1 cellular context compared by ENCODE assay signal in the genomic region with DNA sequence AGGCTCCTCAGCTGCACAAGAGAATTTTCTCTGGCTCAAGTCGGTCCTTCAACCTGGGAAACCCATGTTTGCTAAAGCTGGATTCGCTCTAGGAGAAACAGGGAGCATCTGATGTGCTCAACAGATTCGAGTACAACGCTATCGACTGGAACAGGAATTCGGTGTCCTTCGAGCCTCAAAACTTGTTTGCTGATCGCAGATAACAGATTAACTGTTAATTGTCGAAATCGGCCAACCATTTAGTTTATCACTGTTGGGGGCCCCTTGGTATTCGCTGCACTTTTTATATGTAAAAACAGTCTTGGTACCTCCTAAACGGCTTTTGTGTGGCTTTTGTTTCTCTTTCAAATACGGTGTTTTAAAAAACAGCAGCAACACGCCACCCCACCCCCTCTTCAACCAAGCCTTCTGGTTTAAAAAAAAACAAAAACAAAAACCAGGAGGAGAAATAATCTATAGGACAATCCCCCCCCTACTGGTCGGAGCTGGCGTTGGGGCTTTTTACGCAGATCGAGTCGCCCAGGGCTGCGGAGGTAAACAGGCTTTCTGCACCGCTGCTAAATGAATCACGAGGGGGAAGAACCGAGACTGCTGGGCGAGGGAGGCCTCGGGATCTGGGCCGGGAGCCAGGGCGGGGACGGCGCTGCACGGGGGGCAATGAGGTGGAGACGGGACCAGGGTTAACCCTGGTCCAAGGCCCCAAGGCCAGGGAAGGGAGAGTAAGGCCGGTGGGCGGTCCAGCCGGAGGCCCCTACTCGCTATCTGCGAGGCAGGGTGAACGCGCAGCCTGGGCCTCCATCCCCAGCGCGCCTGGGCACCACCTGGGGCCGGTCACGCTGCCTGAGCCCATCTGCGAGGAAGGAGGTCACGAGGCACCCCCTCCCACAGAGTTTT.
TF ChIP-seq lines count a peak whose summit lies in the region.

No MANE protein-coding gene starts in this region.

TF ChIP-seq in HepG2, 621 proteins besides CTCF, POLR2A, EP300 and RAD21 (continued from another document):
- no peak for TF ChIP-seq ETV5 (CRISPR knock-in tag; IDR thresholded peaks at IDR 0.05; ENCODE audit: borderline replicate concordance)
- TF ChIP-seq RARA (CRISPR knock-in tag; IDR thresholded peaks at IDR 0.05): no peak
- no peak for TF ChIP-seq ZNF781 (CRISPR knock-in tag; IDR thresholded peaks at IDR 0.05; ENCODE audit: borderline replicate concordance, not compliant biosample characterization)
- no peak for TF ChIP-seq THYN1 (CRISPR knock-in tag; IDR thresholded peaks at IDR 0.05; ENCODE audit: borderline replicate concordance, low read depth)
- TF ChIP-seq ZBTB2 (CRISPR knock-in tag; IDR thresholded peaks at IDR 0.05; ENCODE audit: low read depth): no peak
- TF ChIP-seq, protein P1, sequence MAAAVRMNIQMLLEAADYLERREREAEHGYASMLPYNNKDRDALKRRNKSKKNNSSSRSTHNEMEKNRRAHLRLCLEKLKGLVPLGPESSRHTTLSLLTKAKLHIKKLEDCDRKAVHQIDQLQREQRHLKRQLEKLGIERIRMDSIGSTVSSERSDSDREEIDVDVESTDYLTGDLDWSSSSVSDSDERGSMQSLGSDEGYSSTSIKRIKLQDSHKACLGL (CRISPR knock-in tag; IDR thresholded peaks at IDR 0.05): no peak
- TF ChIP-seq XRCC5 (optimal IDR thresholded peaks at IDR 0.05; ENCODE audit: low read length): no peak
- no peak for TF ChIP-seq ZNF235 (CRISPR knock-in tag; IDR thresholded peaks at IDR 0.05; ENCODE audit: borderline replicate concordance)
- no peak for TF ChIP-seq SRSF9 (IDR thresholded peaks at IDR 0.05; ENCODE audit: borderline replicate concordance, insufficient read depth, low read depth, low read length, poor library complexity, severe bottlenecking)
- peak; percentile 44; the same call in 1 of the 2 replicates for TF ChIP-seq GATAD2A (CRISPR knock-in tag; IDR thresholded peaks at IDR 0.05)
- TF ChIP-seq SMC3 (IDR thresholded peaks at IDR 0.05; ENCODE audit: low read length): peak; percentile 35
- TF ChIP-seq PITX1 (CRISPR knock-in tag; IDR thresholded peaks at IDR 0.05): peak; percentile 52; the same call in 1 of the 2 replicates
- no peak for TF ChIP-seq NFRKB (IDR thresholded peaks at IDR 0.05)
- no peak for TF ChIP-seq ZNF276 (CRISPR knock-in tag; IDR thresholded peaks at IDR 0.05; ENCODE audit: low read depth)
- TF ChIP-seq SP5 (CRISPR knock-in tag; IDR thresholded peaks at IDR 0.05; ENCODE audit: borderline replicate concordance, low read depth): peak; percentile 64; the same call in 1 of the 2 replicates
- no peak for TF ChIP-seq TOPORS (CRISPR knock-in tag; IDR thresholded peaks at IDR 0.05)
- TF ChIP-seq YEATS4 (CRISPR knock-in tag; IDR thresholded peaks at IDR 0.05; ENCODE audit: borderline replicate concordance): peak; percentile 40; the same call in 1 of the 2 replicates
- no peak for TF ChIP-seq TP53 (CRISPR knock-in tag; conservative IDR thresholded peaks at IDR 0.05)
- TF ChIP-seq, protein P2, sequence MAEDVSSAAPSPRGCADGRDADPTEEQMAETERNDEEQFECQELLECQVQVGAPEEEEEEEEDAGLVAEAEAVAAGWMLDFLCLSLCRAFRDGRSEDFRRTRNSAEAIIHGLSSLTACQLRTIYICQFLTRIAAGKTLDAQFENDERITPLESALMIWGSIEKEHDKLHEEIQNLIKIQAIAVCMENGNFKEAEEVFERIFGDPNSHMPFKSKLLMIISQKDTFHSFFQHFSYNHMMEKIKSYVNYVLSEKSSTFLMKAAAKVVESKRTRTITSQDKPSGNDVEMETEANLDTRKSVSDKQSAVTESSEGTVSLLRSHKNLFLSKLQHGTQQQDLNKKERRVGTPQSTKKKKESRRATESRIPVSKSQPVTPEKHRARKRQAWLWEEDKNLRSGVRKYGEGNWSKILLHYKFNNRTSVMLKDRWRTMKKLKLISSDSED (CRISPR knock-in tag; IDR thresholded peaks at IDR 0.05): no peak
- 0 out of 2 replicates have a peak, but pooled peaks have one; percentile 35 for TF ChIP-seq ZNF501 (CRISPR knock-in tag; IDR thresholded peaks at IDR 0.05)
- TF ChIP-seq RBM22 (optimal IDR thresholded peaks at IDR 0.05; ENCODE audit: low read length): no peak
- TF ChIP-seq MEF2D (CRISPR knock-in tag; IDR thresholded peaks at IDR 0.05): 0 out of 2 replicates have a peak, but pooled peaks have one; percentile 53
- no peak for TF ChIP-seq ZNF619 (CRISPR knock-in tag; IDR thresholded peaks at IDR 0.05)
- TF ChIP-seq ZSCAN12 (CRISPR knock-in tag; IDR thresholded peaks at IDR 0.05): no peak
- no peak for TF ChIP-seq ZFYVE20 (CRISPR knock-in tag; IDR thresholded peaks at IDR 0.05; ENCODE audit: borderline replicate concordance, low read depth)
- TF ChIP-seq BRCA1 (CRISPR knock-in tag; IDR thresholded peaks at IDR 0.05): no peak
- peak; percentile 48; the same call in 1 of the 2 replicates for TF ChIP-seq IRF2 (CRISPR knock-in tag; IDR thresholded peaks at IDR 0.05)
- no peak for TF ChIP-seq ZNF512 (CRISPR knock-in tag; IDR thresholded peaks at IDR 0.05)
- TF ChIP-seq RFXANK (CRISPR knock-in tag; IDR thresholded peaks at IDR 0.05): no peak
- peak; percentile 53; the same call in 1 of the 2 replicates for TF ChIP-seq HNF4A (CRISPR knock-in tag; IDR thresholded peaks at IDR 0.05)
- no peak for TF ChIP-seq ZNF543 (CRISPR knock-in tag; IDR thresholded peaks at IDR 0.05)
- TF ChIP-seq AKNA (CRISPR knock-in tag; IDR thresholded peaks at IDR 0.05; ENCODE audit: borderline replicate concordance): no peak
- TF ChIP-seq FOXK1 (CRISPR knock-in tag; IDR thresholded peaks at IDR 0.05; ENCODE audit: borderline replicate concordance, low read depth): peak; percentile 53; the same call in 1 of the 2 replicates
